17 cellular contexts compared by ENCODE assay signal in genomic region chr18:6120820-6121279, GRCh38.
"Had no signal": no experiment of that assay in that cellular context is flagged by ENCODE, and none has a peak within 500 bp of the region (broad histone marks: within the 10 kb centered on the region; RNA-seq: fewer than 3 reads in every experiment).

No MANE protein-coding gene starts in this region.

- H3K9me3 ChIP-seq: psoas muscle had no signal

- FAIRE-seq: astrocyte, bronchial epithelial cell had no signal

- H3K27me3 ChIP-seq: dorsolateral prefrontal cortex, tibial nerve had no signal

- H3K36me3 ChIP-seq: tibial nerve had no signal

- H3K27ac ChIP-seq: dorsolateral prefrontal cortex, psoas muscle, tibial nerve had no signal

- DNase-seq: activated CD4-positive, alpha-beta T cell treated with anti-CD3 and anti-CD28 coated beads, Interleukin-2, amount 50 U/mL, for 4 hours; activated CD4-positive, CD25-positive, alpha-beta regulatory T cell treated with anti-CD3 and anti-CD28 coated beads, Interleukin-2, amount 50 U/mL, for 72 hours; activated naive CD4-positive, alpha-beta T cell treated with anti-CD3 and anti-CD28 coated beads for 36 hours; activated naive CD8-positive, alpha-beta T cell treated with anti-CD3 and anti-CD28 coated beads, Interleukin-2, amount 50 U/mL, for 24 hours; dorsolateral prefrontal cortex; endodermal cell; erythroblast; hypothalamus; kidney glomerular epithelial cell; psoas muscle; stimulated activated CD4-positive, alpha-beta T cell treated with anti-CD3 and anti-CD28 coated beads, Interleukin-12 subunit alpha, Interleukin-12 subunit beta, amount 100 ng/mL, for 4 hours had no signal

- H3K4me1 ChIP-seq: psoas muscle had no signal

- H3K4me3 ChIP-seq: dorsolateral prefrontal cortex, lung, psoas muscle, tibial nerve had no signal

- ATAC-seq: activated naive CD8-positive, alpha-beta T cell treated with anti-CD3 and anti-CD28 coated beads, Interleukin-2, amount 50 U/mL, for 24 hours; activated T-helper 17 cell treated with anti-CD3 and anti-CD28 coated beads, Interleukin-2, amount 50 U/mL, for 72 hours; psoas muscle; stimulated activated effector memory CD8-positive, alpha-beta T cell treated with anti-CD3 and anti-CD28 coated beads, Interleukin-12 subunit alpha, Interleukin-12 subunit beta, amount 100 ng/mL, for 72 hours had no signal
